Comparison of ENCODE assay signal across 18 cellular contexts in the genomic region with DNA sequence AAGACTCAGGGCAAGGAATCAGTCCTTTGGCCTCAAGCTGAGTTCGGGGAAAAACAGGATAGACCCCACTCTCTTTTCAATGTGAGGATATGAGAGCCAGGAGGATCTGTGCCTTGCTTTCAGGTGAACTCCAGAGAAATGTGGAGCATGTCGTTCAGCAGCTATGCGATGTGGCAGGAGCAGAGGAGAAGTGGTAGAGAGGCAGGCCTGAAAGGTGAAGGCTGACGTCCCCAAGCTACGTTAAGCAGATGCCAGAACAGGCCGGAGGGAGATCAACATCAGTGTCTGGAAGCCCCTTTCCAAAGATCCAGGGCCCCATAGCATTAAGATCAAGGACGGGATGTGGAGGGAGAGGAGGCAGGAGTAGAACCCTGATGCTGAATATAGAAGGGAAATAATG.
"Had no signal": no experiment of that assay in that cellular context is flagged by ENCODE, and none has a peak within 500 bp of the region (broad histone marks: within the 10 kb centered on the region; RNA-seq: fewer than 3 reads in every experiment).

No MANE protein-coding gene starts in this region.

- DNase-seq: activated CD4-positive, alpha-beta T cell treated with anti-CD3 and anti-CD28 coated beads, Interleukin-2, amount 10 ng/mL, durations not matched to agents 7 days and 5 days; activated CD8-positive, alpha-beta memory T cell treated with anti-CD3 and anti-CD28 coated beads, Interleukin-2, amount 50 U/mL, for 4 hours; activated effector memory CD4-positive, alpha-beta T cell treated with Interleukin-2 at 50 U/mL for 16 hours; activated naive CD4-positive, alpha-beta T cell treated with anti-CD3 and anti-CD28 coated beads, Interleukin-2, amount 10 ng/mL, durations not matched to agents 7 days and 5 days; activated naive CD8-positive, alpha-beta T cell treated with anti-CD3 and anti-CD28 coated beads, Interleukin-2, amount 50 U/mL, for 24 hours; activated T-cell treated with anti-CD3 and anti-CD28 coated beads, Interleukin-2, amount 50 U/mL, for 48 hours; brain microvascular endothelial cell; mammary epithelial cell; stimulated activated CD4-positive, alpha-beta T cell treated with anti-CD3 and anti-CD28 coated beads, Interleukin-2, amount 100 ng/mL, for 24 hours; stimulated activated naive CD4-positive, alpha-beta T cell treated with Interleukin-2 at 50 U/mL for 16 hours; transverse colon had no signal

- H3K27me3 ChIP-seq: brain microvascular endothelial cell, neutrophil, pancreas, transverse colon, vagina had no signal

- H3K36me3 Mint-ChIP-seq: activated naive CD4-positive, alpha-beta T cell treated with anti-CD3 and anti-CD28 coated beads, Interleukin-2, amount 10 ng/mL, durations not matched to agents 7 days and 5 days had no signal

- H3K27ac Mint-ChIP-seq: activated CD4-positive, alpha-beta T cell treated with anti-CD3 and anti-CD28 coated beads, Interleukin-2, amount 10 ng/mL, durations not matched to agents 7 days and 5 days; activated naive CD4-positive, alpha-beta T cell treated with anti-CD3 and anti-CD28 coated beads, Interleukin-2, amount 10 ng/mL, durations not matched to agents 7 days and 5 days; activated naive CD8-positive, alpha-beta T cell treated with anti-CD3 and anti-CD28 coated beads, Interleukin-2, amount 50 U/mL, for 24 hours; T-helper 1 cell treated with Interleukin-12 subunit alpha and Interleukin-12 subunit beta and Interleukin-4 antibody, amounts not matched to agents 30 μg/mL and 1 μg/mL, for 36 hours had no signal

- H3K27me3 Mint-ChIP-seq: activated CD4-positive, alpha-beta T cell treated with anti-CD3 and anti-CD28 coated beads, Interleukin-2, amount 10 ng/mL, durations not matched to agents 7 days and 5 days; activated naive CD4-positive, alpha-beta T cell treated with anti-CD3 and anti-CD28 coated beads, Interleukin-2, amount 10 ng/mL, durations not matched to agents 7 days and 5 days; activated naive CD8-positive, alpha-beta T cell treated with anti-CD3 and anti-CD28 coated beads, Interleukin-2, amount 50 U/mL, for 24 hours had no signal

- H3K27ac ChIP-seq: brain microvascular endothelial cell, neutrophil, pancreas, vagina had no signal

- H3K4me3 ChIP-seq: coronary artery, pancreas, transverse colon, vagina had no signal

- H3K4me3 Mint-ChIP-seq: activated CD4-positive, alpha-beta T cell treated with anti-CD3 and anti-CD28 coated beads, Interleukin-2, amount 10 ng/mL, durations not matched to agents 7 days and 5 days; activated naive CD4-positive, alpha-beta T cell treated with anti-CD3 and anti-CD28 coated beads, Interleukin-2, amount 10 ng/mL, durations not matched to agents 7 days and 5 days; activated naive CD8-positive, alpha-beta T cell treated with anti-CD3 and anti-CD28 coated beads, Interleukin-2, amount 50 U/mL, for 24 hours; T-helper 1 cell treated with Interleukin-12 subunit alpha and Interleukin-12 subunit beta and Interleukin-4 antibody, amounts not matched to agents 30 μg/mL and 1 μg/mL, for 36 hours had no signal

- H3K36me3 ChIP-seq: brain microvascular endothelial cell, pancreas, transverse colon had no signal

- H3K4me1 Mint-ChIP-seq: activated naive CD4-positive, alpha-beta T cell treated with anti-CD3 and anti-CD28 coated beads, Interleukin-2, amount 10 ng/mL, durations not matched to agents 7 days and 5 days; activated naive CD8-positive, alpha-beta T cell treated with anti-CD3 and anti-CD28 coated beads, Interleukin-2, amount 50 U/mL, for 24 hours had no signal

- ATAC-seq: activated CD4-positive, CD25-positive, alpha-beta regulatory T cell treated with anti-CD3 and anti-CD28 coated beads, Interleukin-2, amount 50 U/mL, for 24 hours; activated naive CD8-positive, alpha-beta T cell treated with anti-CD3 and anti-CD28 coated beads, Interleukin-2, amount 50 U/mL, for 24 hours; left lobe of liver had no signal

- H3K4me1 ChIP-seq: pancreas had no signal

- H3K9me3 ChIP-seq: neutrophil, pancreas, transverse colon, vagina had no signal

- H3K9me3 Mint-ChIP-seq: activated CD4-positive, alpha-beta T cell treated with anti-CD3 and anti-CD28 coated beads, Interleukin-2, amount 10 ng/mL, durations not matched to agents 7 days and 5 days; activated naive CD4-positive, alpha-beta T cell treated with anti-CD3 and anti-CD28 coated beads, Interleukin-2, amount 10 ng/mL, durations not matched to agents 7 days and 5 days; activated naive CD8-positive, alpha-beta T cell treated with anti-CD3 and anti-CD28 coated beads, Interleukin-2, amount 50 U/mL, for 24 hours; T-helper 1 cell treated with Interleukin-12 subunit alpha and Interleukin-12 subunit beta and Interleukin-4 antibody, amounts not matched to agents 30 μg/mL and 1 μg/mL, for 36 hours had no signal
